8 cellular contexts compared by ENCODE assay signal in genomic region chr7:76087362-76087791, GRCh38. TPM values are rescaled to one million over a fixed set of nuclear protein-coding genes. Genes with fewer than 3 reads are reported as not detected.
DNase-seq lines count a peak whose midpoint lies in the region; ATAC-seq, FAIRE-seq and TF ChIP-seq lines count a peak whose summit lies in the region.
"Not testable (repeated sequence)": the region's sequence is repeated elsewhere in the genome, so short reads cannot be mapped to it uniquely, and the experiment has no call there.

No MANE protein-coding gene starts in this region.

- H3K4me3 ChIP-seq in AG09309 (ENCODE audit: control insufficient read depth, low read depth, low read length); GM23248; MG63; SJSA1; K562: not testable (repeated sequence)

- POLR2A ChIA-PET in K562 (lab: Yijun Ruan, JAX) = not testable (repeated sequence)

- not testable (repeated sequence) for H3K9me3 ChIP-seq in GM23248 (ENCODE audit: low read depth); MG63; SJSA1 (replicated peaks); K562 (replicated peaks; ENCODE audit: control insufficient read depth, insufficient read depth, low read depth, low read length)

- WGBS in GM23248 (ENCODE audit: low coverage in 1 of 2, low lambda C conversion rate in 2 of 2, missing lambda C conversion rate in 2 of 2), 2 experiments = 1 to 2% methylated on average over 5 of the region's 5 CpGs
- 5% methylated on average over 5 of the region's 5 CpGs for WGBS in K562 (ENCODE audit: insufficient coverage, low coverage, missing lambda C conversion rate)

- not testable (repeated sequence) for H3K36me3 ChIP-seq in GM23248 (ENCODE audit: low read depth); MG63; SJSA1; K562 (ENCODE audit: control insufficient read depth, insufficient read depth, low read length)

- H3K9me2 ChIP-seq in GM23248 (ENCODE audit: insufficient read depth) = not testable (repeated sequence)

- CTCF ChIA-PET in K562 (lab: Yijun Ruan, JAX; ENCODE audit: low intra/inter-chr PET ratio) = not testable (repeated sequence)

- not testable (repeated sequence) for TF ChIP-seq EP300 in K562 (IDR thresholded peaks at IDR 0.05; ENCODE audit: low read length)

- not testable (repeated sequence) for TF ChIP-seq CTCF in AG09309 (IDR thresholded peaks at IDR 0.05; ENCODE audit: control insufficient read depth, insufficient read depth, low read depth, low read length, missing control alignments); K562 (IDR thresholded peaks at IDR 0.05 in 2 of 3, conservative IDR thresholded peaks at IDR 0.05 in 1 of 3; ENCODE audit: insufficient read depth in 2 of 3, low read depth in 1 of 3, low read length in 3 of 3)

- peak overlapping the region; percentile 24 for H3K4me2 ChIP-seq in GM23248 (ENCODE audit: unreplicated experiment)
- not testable (repeated sequence) for H3K4me2 ChIP-seq in K562 (ENCODE audit: insufficient read depth, low read length)

- not testable (repeated sequence) for H4K20me1 ChIP-seq in GM23248 (ENCODE audit: insufficient read depth); K562 (replicated peaks; ENCODE audit: control insufficient read depth, insufficient read depth, low read length)

- BruUV-seq in K562 (replicated peaks; lab: Mats Ljungman, UMichigan) = not testable (repeated sequence)

- DNase-seq in AG09309 (ENCODE audit: low read depth) (peak; percentile 87), GM23248 (peak; percentile 93), MG63 (peak; percentile 86), SJSA1 (ENCODE audit: low read depth in 1 of 2, low spot score in 2 of 2) (peak; percentile 87 to 89), fibroblast of gingiva (ENCODE audit: low read depth) (peak; percentile 81), kidney tubule cell (ENCODE audit: low spot score) (peak; percentile 64), stromal cell of bone marrow (ENCODE audit: low read depth) (peak; percentile 79)
- DNase-seq in K562 (ENCODE audit: extremely low read depth in 1 of 4, low spot score in 3 of 4) = not testable (repeated sequence)

- H2AFZ ChIP-seq in GM23248; K562 (ENCODE audit: low read depth, low read length): not testable (repeated sequence)

- in situ Hi-C loops in GM23248 (cut with MboI); K562 (cut with MboI): not testable (repeated sequence)

- not testable (repeated sequence) for ATAC-seq in K562

- H3K79me2 ChIP-seq in GM23248 (ENCODE audit: insufficient read depth); K562 (ENCODE audit: control insufficient read depth, insufficient read depth, low read length): not testable (repeated sequence)

- intact Hi-C loops in K562 (cut with micrococcal nuclease) = not testable (repeated sequence)

- not testable (repeated sequence) for H3K9ac ChIP-seq in GM23248; K562 (ENCODE audit: insufficient read depth in 1 of 2, low read depth in 2 of 2, low read length in 2 of 2)

- H3K4me1 ChIP-seq in GM23248 (ENCODE audit: insufficient read depth) = peaks cover 34% of the 10 kb centered on the region
- peaks cover 33% of the 10 kb centered on the region for H3K4me1 ChIP-seq in SJSA1 (replicated peaks)
- not testable (repeated sequence) for H3K4me1 ChIP-seq in K562 (replicated peaks in 1 of 2; ENCODE audit: control insufficient read depth in 2 of 2, insufficient read depth in 2 of 2, low read length in 2 of 2)

- TF ChIP-seq POLR2A in K562 (conservative IDR thresholded peaks at IDR 0.05) = not testable (repeated sequence)

- not testable (repeated sequence) for H3K9me1 ChIP-seq in K562 (ENCODE audit: control insufficient read depth, insufficient read depth, low read length)

- not testable (repeated sequence) for H3K27me3 ChIP-seq in GM23248 (replicated peaks; ENCODE audit: insufficient read depth); MG63; SJSA1 (replicated peaks)
- peaks cover 7 to 31% of the 10 kb centered on the region in 2 experiments; a peak in 3 of 5 replicates for H3K27me3 ChIP-seq in K562 (ENCODE audit: control insufficient read depth in 2 of 2, insufficient read depth in 2 of 2, low read length in 2 of 2)

- peaks cover 37% of the 10 kb centered on the region for H3F3A ChIP-seq in GM23248 (ENCODE audit: insufficient read depth)

- FAIRE-seq in K562 (lab: Jason Lieb, UNC) = not testable (repeated sequence)

- not testable (repeated sequence) for TF ChIP-seq RAD21 in K562 (CRISPR knock-in tag; conservative IDR thresholded peaks at IDR 0.05 in 1 of 2, IDR thresholded peaks at IDR 0.05 in 1 of 2)

- peak overlapping the region; percentile 71 for H3K27ac ChIP-seq in GM23248
- H3K27ac ChIP-seq in SJSA1 = peak overlapping the region; percentile 90
- H3K27ac ChIP-seq in K562 (ENCODE audit: extremely low read depth, low read depth, low read length) = not testable (repeated sequence)

TF ChIP-seq in K562, 482 proteins besides CTCF, POLR2A, EP300 and RAD21 (continues in another document):
- TF ChIP-seq ZNF175 (CRISPR knock-in tag; IDR thresholded peaks at IDR 0.05; ENCODE audit: low read depth) (peak; percentile 27; the same call in 1 of the 2 replicates), JUND (IDR thresholded peaks at IDR 0.05; ENCODE audit: borderline replicate concordance, low read depth, low read length) (peak; percentile 33; the same call in 1 of the 2 replicates), ATF3 (IDR thresholded peaks at IDR 0.05) (peak; percentile 28; the same call in 1 of the 2 replicates)
- not testable (repeated sequence) for TF ChIP-seq JUND (tag; IDR thresholded peaks at IDR 0.05; ENCODE audit: borderline replicate concordance, low read depth, low read length); ATF3 (CRISPR knock-in tag; conservative IDR thresholded peaks at IDR 0.05)

RNA-seq across cellular contexts. Expression of gene MDH2, which starts 39.5 kb away (rescaled TPM):
- 71.7 and 72.4 TPM in 2 replicates for total RNA-seq in GM23248 (2014; rRNA removed; shearing (Covaris generic))
- polyA plus RNA-seq in GM23248 (2016; fragmentation: Nextera tagmentation; extraction: Ambion mirVana) (227 and 250 TPM in 2 replicates), K562 (2011; rRNA removed) (106 and 358 TPM in 2 replicates), K562 (2014; fragmentation: Illumina TruSeq; extraction: Trizol) (509 and 570 TPM in 2 replicates), K562 (2014; fragmentation: Nextera tagmentation; extraction: Ambion mirVana) (100 to 1,000 TPM; 242 to 411 TPM), K562 (2014; rRNA removed) (211 and 216 TPM in 2 replicates)
- 97.8 and 140 TPM in 2 replicates for total RNA-seq in MG63 (2014; rRNA removed; shearing (Covaris generic); ENCODE audit: low replicate concordance)
- 69.9 and 72.2 TPM in 2 replicates for total RNA-seq in SJSA1 (2014; rRNA removed; shearing (Covaris generic))
- total RNA-seq in K562 (2011; cell fraction: chromatin; rRNA removed; ENCODE audit: low replicate concordance) = 150 and 286 TPM in 2 replicates
- total RNA-seq in K562 (2011; cell fraction: nucleolus; rRNA removed) = 194 and 214 TPM in 2 replicates
- total RNA-seq in K562 (2011; cell fraction: nucleoplasm; rRNA removed) = 176 and 210 TPM in 2 replicates
- total RNA-seq in K562 (2014; rRNA removed) (300 and 442 TPM in 2 replicates), K562 (2014; rRNA removed; fragmentation: Illumina TruSeq; extraction: Trizol) (153 and 164 TPM in 2 replicates), K562 (2015; rRNA removed; fragmentation: Illumina TruSeq; extraction: Trizol) (216 and 230 TPM in 2 replicates), K562 (2021) (671 and 701 TPM in 2 replicates)
- polyA plus RNA-seq in K562 (2011; cell fraction: cytosol; rRNA removed) = 156 and 243 TPM in 2 replicates
- polyA plus RNA-seq in K562 (2011; cell fraction: nucleus; rRNA removed) = 190 and 250 TPM in 2 replicates
- 435 and 724 TPM in 2 replicates for polyA plus RNA-seq in K562 (2012)
- 101 and 153 TPM in 2 replicates for polyA minus RNA-seq in K562 (2011; rRNA and poly(A)+ RNA removed)
- polyA minus RNA-seq in K562 (2011; cell fraction: cytosol; rRNA and poly(A)+ RNA removed) = 389 and 497 TPM in 2 replicates
- polyA minus RNA-seq in K562 (2011; cell fraction: nucleus; rRNA and poly(A)+ RNA removed) = 67.3 and 93.9 TPM in 2 replicates

RNA-seq across cellular contexts. Expression of gene STYXL1, which starts 39.6 kb away (rescaled TPM):
- 31.5 and 42.5 TPM in 2 replicates for total RNA-seq in GM23248 (2014; rRNA removed; shearing (Covaris generic))
- 51.8 and 54.7 TPM in 2 replicates for polyA plus RNA-seq in GM23248 (2016; fragmentation: Nextera tagmentation; extraction: Ambion mirVana)
- 47.9 and 50.2 TPM in 2 replicates for total RNA-seq in MG63 (2014; rRNA removed; shearing (Covaris generic); ENCODE audit: low replicate concordance)
- 78.4 and 123 TPM in 2 replicates for total RNA-seq in SJSA1 (2014; rRNA removed; shearing (Covaris generic))
- total RNA-seq in K562 (2011; cell fraction: chromatin; rRNA removed; ENCODE audit: low replicate concordance) = 44.2 and 67.1 TPM in 2 replicates
- 24.7 and 30.0 TPM in 2 replicates for total RNA-seq in K562 (2011; cell fraction: nucleolus; rRNA removed)
- total RNA-seq in K562 (2011; cell fraction: nucleoplasm; rRNA removed) = 32.7 and 33.7 TPM in 2 replicates
- total RNA-seq in K562 (2014; rRNA removed) = 43.2 and 60.0 TPM in 2 replicates
- total RNA-seq in K562 (2014; rRNA removed; fragmentation: Illumina TruSeq; extraction: Trizol) = 57.2 and 59.2 TPM in 2 replicates
- total RNA-seq in K562 (2015; rRNA removed; fragmentation: Illumina TruSeq; extraction: Trizol) = 44.8 and 54.9 TPM in 2 replicates
- 44.3 and 50.0 TPM in 2 replicates for total RNA-seq in K562 (2021)
- polyA plus RNA-seq in K562 (2011; rRNA removed) = 56.6 and 97.2 TPM in 2 replicates
- polyA plus RNA-seq in K562 (2011; cell fraction: cytosol; rRNA removed) = 86.0 and 101 TPM in 2 replicates
- 42.8 and 52.4 TPM in 2 replicates for polyA plus RNA-seq in K562 (2011; cell fraction: nucleus; rRNA removed)
- 57.5 and 77.9 TPM in 2 replicates for polyA plus RNA-seq in K562 (2012)
- polyA plus RNA-seq in K562 (2014; fragmentation: Illumina TruSeq; extraction: Trizol) = 72.2 and 82.7 TPM in 2 replicates
- 10 to 100 TPM; 36.5 to 49.7 TPM for polyA plus RNA-seq in K562 (2014; fragmentation: Nextera tagmentation; extraction: Ambion mirVana)
- 49.9 and 67.4 TPM in 2 replicates for polyA plus RNA-seq in K562 (2014; rRNA removed)
- 34.7 and 51.8 TPM in 2 replicates for polyA minus RNA-seq in K562 (2011; rRNA and poly(A)+ RNA removed)
- 15.0 and 17.0 TPM in 2 replicates for polyA minus RNA-seq in K562 (2011; cell fraction: cytosol; rRNA and poly(A)+ RNA removed)
- polyA minus RNA-seq in K562 (2011; cell fraction: nucleus; rRNA and poly(A)+ RNA removed) = 10.6 and 12.0 TPM in 2 replicates
